Comparison of ENCODE assay signal across 8 cellular contexts in the genomic region with DNA sequence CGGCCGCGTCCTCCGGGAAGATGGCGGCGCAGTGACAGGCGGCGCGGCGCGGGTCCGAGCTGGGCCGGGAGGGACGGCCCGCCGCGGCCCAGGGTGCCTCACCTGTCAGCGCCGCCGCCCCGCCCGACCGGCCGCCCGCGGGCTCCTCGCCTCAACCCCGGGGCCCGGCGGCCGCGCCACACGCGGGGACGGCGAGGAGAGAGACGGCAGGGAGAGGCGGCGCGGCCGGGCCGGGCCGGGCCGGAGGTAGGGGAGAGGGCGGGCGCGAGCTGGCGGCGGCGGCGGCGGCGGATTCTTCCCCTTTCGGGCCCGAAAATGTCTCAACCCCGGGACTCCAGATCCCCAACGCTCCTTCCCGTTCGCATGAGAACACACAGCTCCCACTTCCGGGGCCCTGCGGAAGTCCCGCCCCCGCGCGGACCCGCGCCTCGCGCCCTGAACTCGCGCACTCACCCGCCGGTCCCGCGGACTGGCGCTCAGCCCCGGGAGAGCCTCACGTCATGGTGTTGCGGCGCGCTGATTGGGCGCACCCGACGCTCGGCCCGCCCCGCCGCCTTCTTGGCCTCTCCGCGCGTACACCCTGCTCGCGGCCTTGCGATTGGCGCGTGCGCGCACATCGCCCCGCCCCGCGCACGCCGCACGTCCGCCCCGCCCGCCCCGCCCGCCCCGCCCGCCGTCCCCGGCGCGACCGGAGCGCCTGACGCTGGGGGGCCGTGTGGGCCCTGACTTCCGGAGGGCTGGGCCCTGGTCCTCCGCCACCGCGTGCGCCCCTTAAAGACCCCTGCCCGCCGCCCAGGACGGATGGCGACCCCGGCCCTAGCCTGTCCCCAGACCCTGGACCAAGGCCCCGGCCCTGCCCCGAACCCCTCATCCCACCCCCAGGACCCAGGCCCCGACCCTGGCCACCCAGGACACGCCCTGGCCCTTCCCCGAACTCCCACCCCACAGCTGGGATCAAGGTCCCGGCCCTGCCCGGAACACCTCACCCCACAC. TPM values are rescaled to one million over a fixed set of nuclear protein-coding genes. Genes with fewer than 3 reads are reported as not detected.
A peak's percentile ranks its signal among the peaks of the same experiment; 100 is the strongest.
DNase-seq lines count a peak whose midpoint lies in the region; ATAC-seq and TF ChIP-seq lines count a peak whose summit lies in the region.

A gene (minus strand): TSS at position 380 of the 993 bp plus-strand sequence. CDS start 45,984 bp downstream, outside the sequence.

- H3K4me1 Mint-ChIP-seq in activated T-cell treated with anti-CD3 and anti-CD28 coated beads, Interleukin-2, amount 50 U/mL, for 24 hours (ENCODE audit: low read depth) = peaks cover 40% of the 10 kb centered on the region

- H3K36me3 Mint-ChIP-seq in activated T-cell treated with anti-CD3 and anti-CD28 coated beads, Interleukin-2, amount 50 U/mL, for 24 hours (ENCODE audit: low read depth) = peaks cover 38% of the 10 kb centered on the region

- H3K27ac Mint-ChIP-seq in activated T-cell treated with anti-CD3 and anti-CD28 coated beads, Interleukin-2, amount 50 U/mL, for 24 hours = peak within 1 kb of the TSS; percentile 96

- no peaks in the 10 kb centered on the region for H3K9me3 Mint-ChIP-seq in activated T-cell treated with anti-CD3 and anti-CD28 coated beads, Interleukin-2, amount 50 U/mL, for 24 hours

- peak; percentile 72 for TF ChIP-seq POLR2A in erythroblast (IDR thresholded peaks at IDR 0.05; ENCODE audit: low read length)

- H3K9ac ChIP-seq in mucosa of rectum (ENCODE audit: low read depth in 1 of 2, low read length in 2 of 2) = peak within 1 kb of the TSS; percentile 79 to 89

- no peaks in the 10 kb centered on the region for H3K27me3 Mint-ChIP-seq in activated T-cell treated with anti-CD3 and anti-CD28 coated beads, Interleukin-2, amount 50 U/mL, for 24 hours

- no peaks in the 10 kb centered on the region for H3K9me3 ChIP-seq in mucosa of rectum (ENCODE audit: control insufficient read depth in 2 of 2, low read length in 2 of 2)

- peak within 1 kb of the TSS; percentile 71 to 92 for H3K4me3 ChIP-seq in mucosa of rectum (ENCODE audit: low read length in 2 of 2)

- DNase-seq in DMS53 treated with DMSO at 0.1 percent for 48 hours (lab: John Stamatoyannopoulos, UW; ENCODE audit: unreplicated experiment) (peak; percentile 97), KG1 (lab: John Stamatoyannopoulos, UW) (peak; percentile 93), erythroblast (lab: John Stamatoyannopoulos, UW) (peak; percentile 99)
- peak; percentile 98 for DNase-seq in activated T-cell treated with anti-CD3 and anti-CD28 coated beads, Interleukin-2, amount 50 U/mL, for 24 hours
- DNase-seq in stimulated activated CD8-positive, alpha-beta memory T cell treated with anti-CD3 and anti-CD28 coated beads, Interleukin-4, amount 100 ng/mL, for 4 hours (ENCODE audit: low read depth in 2 of 2, low spot score in 1 of 2) = peak; percentile 90 to 94

- H3K27me3 ChIP-seq in mucosa of rectum (ENCODE audit: control insufficient read depth in 2 of 2, insufficient read depth in 2 of 2, low read length in 2 of 2) = no peaks in the 10 kb centered on the region

- H3K27ac ChIP-seq in mucosa of rectum (ENCODE audit: low read depth in 2 of 2, low read length in 2 of 2) = peak within 1 kb of the TSS; percentile 93 to 96

- peaks cover 14 to 16% of the 10 kb centered on the region in 2 donors for H3K4me1 ChIP-seq in mucosa of rectum (ENCODE audit: control insufficient read depth in 2 of 2, insufficient read depth in 2 of 2, low read length in 2 of 2)

- ATAC-seq in GM21737 (IDR thresholded peaks at IDR 0.05; ENCODE audit: unreplicated experiment) = peak; percentile 89

- peak within 1 kb of the TSS; percentile 87 for H3K4me3 Mint-ChIP-seq in activated T-cell treated with anti-CD3 and anti-CD28 coated beads, Interleukin-2, amount 50 U/mL, for 24 hours

- no peaks in the 10 kb centered on the region for H3K36me3 ChIP-seq in mucosa of rectum (ENCODE audit: control insufficient read depth in 2 of 2, insufficient read depth in 2 of 2, low read length in 2 of 2)

TF ChIP-seq in PFSK-1, 5 proteins besides CTCF, POLR2A, EP300 and RAD21:
- TF ChIP-seq, protein P1, sequence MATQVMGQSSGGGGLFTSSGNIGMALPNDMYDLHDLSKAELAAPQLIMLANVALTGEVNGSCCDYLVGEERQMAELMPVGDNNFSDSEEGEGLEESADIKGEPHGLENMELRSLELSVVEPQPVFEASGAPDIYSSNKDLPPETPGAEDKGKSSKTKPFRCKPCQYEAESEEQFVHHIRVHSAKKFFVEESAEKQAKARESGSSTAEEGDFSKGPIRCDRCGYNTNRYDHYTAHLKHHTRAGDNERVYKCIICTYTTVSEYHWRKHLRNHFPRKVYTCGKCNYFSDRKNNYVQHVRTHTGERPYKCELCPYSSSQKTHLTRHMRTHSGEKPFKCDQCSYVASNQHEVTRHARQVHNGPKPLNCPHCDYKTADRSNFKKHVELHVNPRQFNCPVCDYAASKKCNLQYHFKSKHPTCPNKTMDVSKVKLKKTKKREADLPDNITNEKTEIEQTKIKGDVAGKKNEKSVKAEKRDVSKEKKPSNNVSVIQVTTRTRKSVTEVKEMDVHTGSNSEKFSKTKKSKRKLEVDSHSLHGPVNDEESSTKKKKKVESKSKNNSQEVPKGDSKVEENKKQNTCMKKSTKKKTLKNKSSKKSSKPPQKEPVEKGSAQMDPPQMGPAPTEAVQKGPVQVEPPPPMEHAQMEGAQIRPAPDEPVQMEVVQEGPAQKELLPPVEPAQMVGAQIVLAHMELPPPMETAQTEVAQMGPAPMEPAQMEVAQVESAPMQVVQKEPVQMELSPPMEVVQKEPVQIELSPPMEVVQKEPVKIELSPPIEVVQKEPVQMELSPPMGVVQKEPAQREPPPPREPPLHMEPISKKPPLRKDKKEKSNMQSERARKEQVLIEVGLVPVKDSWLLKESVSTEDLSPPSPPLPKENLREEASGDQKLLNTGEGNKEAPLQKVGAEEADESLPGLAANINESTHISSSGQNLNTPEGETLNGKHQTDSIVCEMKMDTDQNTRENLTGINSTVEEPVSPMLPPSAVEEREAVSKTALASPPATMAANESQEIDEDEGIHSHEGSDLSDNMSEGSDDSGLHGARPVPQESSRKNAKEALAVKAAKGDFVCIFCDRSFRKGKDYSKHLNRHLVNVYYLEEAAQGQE (IDR thresholded peaks at IDR 0.05; ENCODE audit: insufficient read depth in 1 of 2, low read depth in 2 of 2, low read length in 2 of 2) = no peak
- no peak for TF ChIP-seq SIN3A (IDR thresholded peaks at IDR 0.05; ENCODE audit: borderline replicate concordance, insufficient read depth, low read length)
- peak; percentile 86 for TF ChIP-seq FOXP2 (optimal IDR thresholded peaks at IDR 0.05; ENCODE audit: borderline replicate concordance, extremely low read depth, extremely low read length, insufficient read depth)
- peak; percentile 51; the same call in 1 of the 2 replicates for TF ChIP-seq POLR2AphosphoS5 (IDR thresholded peaks at IDR 0.05; ENCODE audit: low read depth, low read length)
- TF ChIP-seq TAF1 (IDR thresholded peaks at IDR 0.05; ENCODE audit: borderline replicate concordance, insufficient read depth, low read length) = peak; percentile 85; the same call in 1 of the 2 replicates

RNA-seq across cellular contexts. Expression of the gene that starts here (rescaled TPM):
- polyA plus RNA-seq in PFSK-1 (2012; ENCODE audit: insufficient read length, low read depth) = 37.1 TPM

Comparison
In these comparisons a context has a peak if more than half of its experiments do, and no peak if none do; other contexts are left out.
1. Peak in every context shown above with its lines: DNase-seq, ATAC-seq, H3K4me3 ChIP-seq and H3K27ac ChIP-seq.